2 cellular contexts compared by ENCODE assay signal in genomic region chr21:36517366-36518075, GRCh38.
TF ChIP-seq lines count a peak whose summit lies in the region.

No MANE protein-coding gene starts in this region.

TF ChIP-seq in HEK293, 187 proteins besides CTCF, POLR2A, EP300 and RAD21:
- TF ChIP-seq ZBTB7A (tag by site-specific recombination; IDR thresholded peaks at IDR 0.05; ENCODE audit: low read depth) (no peak), ZNF10 (tag by site-specific recombination; IDR thresholded peaks at IDR 0.05) (peak; percentile 99)
TF ChIP-seq in HEK293: peak in this region for 1.

TF ChIP-seq in K562, 482 proteins besides CTCF, POLR2A, EP300 and RAD21:
- no peak for TF ChIP-seq ZBTB11 (CRISPR knock-in tag; IDR thresholded peaks at IDR 0.05)
- TF ChIP-seq ZNF445 (CRISPR knock-in tag; IDR thresholded peaks at IDR 0.05; ENCODE audit: low read depth): no peak
- peak; percentile 72 for TF ChIP-seq RBM25 (IDR thresholded peaks at IDR 0.05; ENCODE audit: low read depth, low read length, severe bottlenecking)
- no peak for TF ChIP-seq ZNF282 (CRISPR knock-in tag; IDR thresholded peaks at IDR 0.05)
- TF ChIP-seq SMAD3 (CRISPR knock-in tag; conservative IDR thresholded peaks at IDR 0.05): no peak
- no peak for TF ChIP-seq FOXK2 (conservative IDR thresholded peaks at IDR 0.05 in 1 of 2, IDR thresholded peaks at IDR 0.05 in 1 of 2; ENCODE audit: low read depth in 2 of 2)
- TF ChIP-seq LARP7 (IDR thresholded peaks at IDR 0.05): no peak
- no peak for TF ChIP-seq ZNF175 (CRISPR knock-in tag; IDR thresholded peaks at IDR 0.05; ENCODE audit: low read depth)
- no peak for TF ChIP-seq EWSR1 (IDR thresholded peaks at IDR 0.05; ENCODE audit: borderline replicate concordance, low read depth, partially characterized antibody)
- peak; percentile 98 for TF ChIP-seq ZNF134 (CRISPR knock-in tag; conservative IDR thresholded peaks at IDR 0.05)
